Comparison of ENCODE assay signal across 8 cellular contexts in genomic region chr11:3920148-3920852, GRCh38.
A peak's percentile ranks its signal among the peaks of the same experiment; 100 is the strongest.
DNase-seq lines count a peak whose midpoint lies in the region; ATAC-seq, FAIRE-seq and TF ChIP-seq lines count a peak whose summit lies in the region.

No MANE protein-coding gene starts in this region.

- H3K9me3 Mint-ChIP-seq in T-helper 1 cell treated with Interleukin-12 subunit alpha and Interleukin-12 subunit beta and Interleukin-4 antibody, amounts not matched to agents 30 μg/mL and 1 μg/mL, for 36 hours, result peaks cover 2% of the 10 kb centered on the region
- no peaks in the 10 kb centered on the region for H3K9me3 Mint-ChIP-seq in astrocyte (ENCODE audit: unreplicated experiment)

- peak overlapping the region; percentile 14 for H3K4me3 Mint-ChIP-seq in T-helper 1 cell treated with Interleukin-12 subunit alpha and Interleukin-12 subunit beta and Interleukin-4 antibody, amounts not matched to agents 30 μg/mL and 1 μg/mL, for 36 hours
- no peak overlapping the region for H3K4me3 Mint-ChIP-seq in astrocyte (ENCODE audit: unreplicated experiment)

- no peaks in the 10 kb centered on the region for H3K9me3 ChIP-seq in astrocyte (ENCODE audit: insufficient read depth, low read depth, low read length)
- no peaks in the 10 kb centered on the region for H3K9me3 ChIP-seq in sigmoid colon

- H3K27ac ChIP-seq in astrocyte (ENCODE audit: low read depth, low read length) (no peak overlapping the region), sigmoid colon (peak overlapping the region in 1 of 4 donors; percentile 24)

- H3K4me1 ChIP-seq in astrocyte (ENCODE audit: insufficient read depth, low read length) (peaks cover 7% of the 10 kb centered on the region), sigmoid colon (peaks cover 0 to 14% (median 6%) of the 10 kb centered on the region in 4 donors)

- no peak for TF ChIP-seq EP300 in sigmoid colon (IDR thresholded peaks at IDR 0.05)

- no peak overlapping the region for H2AFZ ChIP-seq in astrocyte (ENCODE audit: low read depth, low read length)

- peaks cover 22% of the 10 kb centered on the region for H3K36me3 Mint-ChIP-seq in T-helper 1 cell treated with Interleukin-12 subunit alpha and Interleukin-12 subunit beta and Interleukin-4 antibody, amounts not matched to agents 30 μg/mL and 1 μg/mL, for 36 hours (ENCODE audit: low read depth)
- no peaks in the 10 kb centered on the region for H3K36me3 Mint-ChIP-seq in astrocyte (ENCODE audit: low read depth, unreplicated experiment)

- no peak for TF ChIP-seq POLR2A in sigmoid colon (IDR thresholded peaks at IDR 0.05)

- intact Hi-C loops in sigmoid colon (cut with DNase I), result no loop called here

- H3K27me3 ChIP-seq in astrocyte (ENCODE audit: insufficient read depth, low read length) (no peaks in the 10 kb centered on the region), sigmoid colon (no peaks in the 10 kb centered on the region)

- ATAC-seq in HG02885 (IDR thresholded peaks at IDR 0.05; ENCODE audit: poor library complexity, unreplicated experiment), result peak; percentile 78
- ATAC-seq in HG02623 (IDR thresholded peaks at IDR 0.05; ENCODE audit: unreplicated experiment), result no peak
- no peak for ATAC-seq in GM18873 (IDR thresholded peaks at IDR 0.05; ENCODE audit: low FRiP score, unreplicated experiment)

- H3K79me2 ChIP-seq in astrocyte (ENCODE audit: insufficient read depth, low read length), result peaks cover 4% of the 10 kb centered on the region

- no peaks in the 10 kb centered on the region for H3K27me3 Mint-ChIP-seq in T-helper 1 cell treated with Interleukin-12 subunit alpha and Interleukin-12 subunit beta and Interleukin-4 antibody, amounts not matched to agents 30 μg/mL and 1 μg/mL, for 36 hours (ENCODE audit: low read depth)
- H3K27me3 Mint-ChIP-seq in astrocyte (ENCODE audit: low read depth, unreplicated experiment), result no peaks in the 10 kb centered on the region

- DNase-seq in Caki2 (ENCODE audit: low read depth) (peak; percentile 27), astrocyte (ENCODE audit: low read depth) (peak; percentile 74), sigmoid colon (peak; percentile 76), NCI-H1048 (lab: John Stamatoyannopoulos, UW) (no peak)

- H3K27ac Mint-ChIP-seq in T-helper 1 cell treated with Interleukin-12 subunit alpha and Interleukin-12 subunit beta and Interleukin-4 antibody, amounts not matched to agents 30 μg/mL and 1 μg/mL, for 36 hours, result peak overlapping the region; percentile 12
- H3K27ac Mint-ChIP-seq in astrocyte (ENCODE audit: unreplicated experiment), result no peak overlapping the region

- peaks cover 43% of the 10 kb centered on the region for H3K4me1 Mint-ChIP-seq in T-helper 1 cell treated with Interleukin-12 subunit alpha and Interleukin-12 subunit beta and Interleukin-4 antibody, amounts not matched to agents 30 μg/mL and 1 μg/mL, for 36 hours (ENCODE audit: low read depth)
- peaks cover 4% of the 10 kb centered on the region for H3K4me1 Mint-ChIP-seq in astrocyte (ENCODE audit: low read depth, unreplicated experiment)

- 28 to 30% methylated on average over 2 of the region's 2 CpGs for WGBS in sigmoid colon, 2 donors

- no peak overlapping the region for H3K4me3 ChIP-seq in astrocyte (ENCODE audit: insufficient read depth, low read depth, low read length)
- H3K4me3 ChIP-seq in sigmoid colon, result no peak overlapping the region

- H3K9ac ChIP-seq in astrocyte (ENCODE audit: low read length), result no peak overlapping the region

- H3K36me3 ChIP-seq in astrocyte (ENCODE audit: insufficient read depth, low read length) (no peaks in the 10 kb centered on the region), sigmoid colon (no peaks in the 10 kb centered on the region)

- in situ Hi-C loops in Caki2 (cut with HindIII; ENCODE audit: low pct_unique_long_range_greater_than_20kb, low sequenced_read_pairs), result no loop called here

- no peak for TF ChIP-seq CTCF in astrocyte (IDR thresholded peaks at IDR 0.05; ENCODE audit: insufficient read depth, low read depth, low read length)
- no peak for TF ChIP-seq CTCF in sigmoid colon (IDR thresholded peaks at IDR 0.05)

- no peak overlapping the region for H3K4me2 ChIP-seq in astrocyte (ENCODE audit: low read length)

- H4K20me1 ChIP-seq in astrocyte (ENCODE audit: insufficient read depth, low read length), result no peaks in the 10 kb centered on the region

- FAIRE-seq in astrocyte (lab: Jason Lieb, UNC), result no peak
